16 cellular contexts compared by ENCODE assay signal in the genomic region with DNA sequence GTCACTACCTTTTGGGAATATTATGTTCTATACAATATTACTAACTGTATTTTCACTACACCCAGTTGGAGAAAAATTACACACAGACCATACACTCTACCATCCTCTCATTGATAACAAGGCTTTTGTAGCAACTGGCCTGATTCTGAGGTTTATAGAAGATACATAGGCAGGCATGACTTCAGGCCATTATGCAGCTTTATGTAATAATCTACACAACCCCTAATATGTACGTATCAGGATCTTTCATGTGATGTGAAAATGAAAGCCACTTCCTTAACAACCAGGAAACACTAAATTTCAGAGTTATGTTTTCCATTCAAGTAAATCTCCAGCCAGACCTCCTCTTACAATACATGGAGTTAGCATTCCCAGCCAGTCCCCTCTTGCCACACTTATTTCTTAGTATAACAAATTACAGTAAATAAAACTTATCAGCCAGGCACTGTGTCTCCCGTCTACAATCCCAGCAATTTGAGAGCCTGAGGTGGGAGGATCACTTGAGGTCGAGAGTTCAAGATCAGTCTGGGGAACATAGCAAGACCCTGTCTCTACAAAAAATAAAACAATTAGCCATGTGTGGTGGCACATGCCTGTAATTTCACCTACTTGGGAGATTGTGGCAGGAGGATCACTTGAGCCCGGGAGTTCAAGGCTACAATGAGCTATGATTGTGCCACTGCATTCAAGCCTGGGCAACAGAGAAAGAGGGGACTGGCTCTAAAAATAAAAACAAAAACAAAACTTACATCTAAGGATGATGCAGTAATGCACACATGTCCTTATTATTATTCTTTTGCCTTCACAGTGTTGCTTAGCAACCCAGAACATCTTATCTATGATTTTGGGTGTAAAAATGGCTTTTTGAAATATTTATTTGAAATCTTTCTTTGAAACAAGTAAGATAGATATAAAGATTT. TPM values are rescaled to one million over a fixed set of nuclear protein-coding genes. Genes with fewer than 3 reads are reported as not detected.
DNase-seq lines count a peak whose midpoint lies in the region; ATAC-seq and TF ChIP-seq lines count a peak whose summit lies in the region.
"Had no signal": no experiment of that assay in that cellular context is flagged by ENCODE, and none has a peak within 500 bp of the region (broad histone marks: within the 10 kb centered on the region; RNA-seq: fewer than 3 reads in every experiment).

No MANE protein-coding gene starts in this region.

- peaks cover 12% of the 10 kb centered on the region for H3K4me1 Mint-ChIP-seq in activated naive CD4-positive, alpha-beta T cell treated with anti-CD3 and anti-CD28 coated beads, Interleukin-2, amount 50 U/mL, for 24 hours
- peaks cover 10% of the 10 kb centered on the region for H3K4me1 Mint-ChIP-seq in activated CD8-positive, alpha-beta T cell treated with anti-CD3 and anti-CD28 coated beads, Interleukin-2, amount 10 ng/mL, durations not matched to agents 7 days and 5 days (ENCODE audit: low read depth)
- H3K4me1 Mint-ChIP-seq in stimulated activated naive B cell treated with anti-CD40 and anti-IgM and Interleukin-4, amounts not matched to agents 10 μg/mL and 1 μg/mL and 100 μg/mL, for 72 hours: peaks cover 6 to 7% of the 10 kb centered on the region in 2 donors

- peaks cover 7% of the 10 kb centered on the region for H3K36me3 Mint-ChIP-seq in activated naive CD4-positive, alpha-beta T cell treated with anti-CD3 and anti-CD28 coated beads, Interleukin-2, amount 50 U/mL, for 24 hours
- H3K36me3 Mint-ChIP-seq in activated CD8-positive, alpha-beta T cell treated with anti-CD3 and anti-CD28 coated beads, Interleukin-2, amount 10 ng/mL, durations not matched to agents 7 days and 5 days (ENCODE audit: low read depth): peaks cover 3% of the 10 kb centered on the region
- peaks cover 6 to 7% of the 10 kb centered on the region in 2 donors for H3K36me3 Mint-ChIP-seq in stimulated activated naive B cell treated with anti-CD40 and anti-IgM and Interleukin-4, amounts not matched to agents 10 μg/mL and 1 μg/mL and 100 μg/mL, for 72 hours

- peak; percentile 80 for ATAC-seq in HG03354 (IDR thresholded peaks at IDR 0.05; ENCODE audit: poor library complexity, severe bottlenecking, unreplicated experiment)
- peak; percentile 72 for ATAC-seq in activated CD8-positive, alpha-beta T cell treated with anti-CD3 and anti-CD28 coated beads, Interleukin-2, amount 10 ng/mL, durations not matched to agents 7 days and 5 days
- ATAC-seq in stimulated activated naive B cell treated with anti-CD40 and anti-IgM and Interleukin-4, amounts not matched to agents 10 μg/mL and 1 μg/mL and 100 μg/mL, for 72 hours (replicated peaks): no peak
- ATAC-seq: heart right ventricle had no signal

- no peak for DNase-seq in activated naive CD4-positive, alpha-beta T cell treated with anti-CD3 and anti-CD28 coated beads, Interleukin-2, amount 50 U/mL, for 16 hours
- DNase-seq in activated CD8-positive, alpha-beta T cell treated with anti-CD3 and anti-CD28 coated beads, Interleukin-2, amount 10 ng/mL, durations not matched to agents 7 days and 5 days: no peak
- no peak for DNase-seq in stimulated activated naive B cell treated with anti-CD40 and anti-IgM and Interleukin-4, amounts not matched to agents 10 μg/mL and 1 μg/mL and 100 μg/mL, for 72 hours
- DNase-seq in HUDEP-2 (lab: John Stamatoyannopoulos, UW; ENCODE audit: unreplicated experiment in 76 of 76): no peak
- DNase-seq in GM20000 (ENCODE audit: low spot score): no peak
- no peak for DNase-seq in stimulated activated CD4-positive, alpha-beta T cell treated with anti-CD3 and anti-CD28 coated beads, Interleukin-12 subunit alpha, Interleukin-12 subunit beta, amount 100 ng/mL, for 4 hours
- DNase-seq: activated CD4-positive, CD25-positive, alpha-beta regulatory T cell treated with anti-CD3 and anti-CD28 coated beads, Interleukin-2, amount 50 U/mL, for 72 hours; effector memory CD4-positive, alpha-beta T cell; heart right ventricle; left ventricle myocardium inferior; NCI-H1417; NCI-H524 treated with DMSO at 0.1 percent for 48 hours; SJCRH30 had no signal

- peak overlapping the region; percentile 49 for H3K4me3 Mint-ChIP-seq in activated naive CD4-positive, alpha-beta T cell treated with anti-CD3 and anti-CD28 coated beads, Interleukin-2, amount 50 U/mL, for 24 hours
- no peak overlapping the region for H3K4me3 Mint-ChIP-seq in activated CD8-positive, alpha-beta T cell treated with anti-CD3 and anti-CD28 coated beads, Interleukin-2, amount 10 ng/mL, durations not matched to agents 7 days and 5 days
- H3K4me3 Mint-ChIP-seq in stimulated activated naive B cell treated with anti-CD40 and anti-IgM and Interleukin-4, amounts not matched to agents 10 μg/mL and 1 μg/mL and 100 μg/mL, for 72 hours: no peak overlapping the region
- H3K4me3 Mint-ChIP-seq: activated T-helper 1 cell treated with anti-CD3 and anti-CD28 coated beads, Interleukin-12 subunit alpha, Interleukin-12 subunit beta, Interleukin-2, Interleukin-4 antibody, amounts not matched to agents 30 ng/mL and 10 ng/mL and 1 ng/mL, durations not matched to agents 14 hours and 24 hours and 36 hours had no signal

- H3K9me3 Mint-ChIP-seq in activated naive CD4-positive, alpha-beta T cell treated with anti-CD3 and anti-CD28 coated beads, Interleukin-2, amount 50 U/mL, for 24 hours: peaks cover 5% of the 10 kb centered on the region
- H3K9me3 Mint-ChIP-seq in activated CD8-positive, alpha-beta T cell treated with anti-CD3 and anti-CD28 coated beads, Interleukin-2, amount 10 ng/mL, durations not matched to agents 7 days and 5 days (ENCODE audit: insufficient read depth): peaks cover 14% of the 10 kb centered on the region
- peaks cover 6% of the 10 kb centered on the region in 2 donors for H3K9me3 Mint-ChIP-seq in stimulated activated naive B cell treated with anti-CD40 and anti-IgM and Interleukin-4, amounts not matched to agents 10 μg/mL and 1 μg/mL and 100 μg/mL, for 72 hours

- CTCF ChIA-PET in activated CD8-positive, alpha-beta T cell treated with anti-CD3 and anti-CD28 coated beads, Interleukin-2, amount 10 ng/mL, durations not matched to agents 7 days and 5 days (lab: Charles Lee): interaction anchor here (1.4 kb wide), 1 partner anchor 10 kb away, joined by 4 read pairs; a partner anchor contains a TSS

- H3K27me3 Mint-ChIP-seq in activated naive CD4-positive, alpha-beta T cell treated with anti-CD3 and anti-CD28 coated beads, Interleukin-2, amount 50 U/mL, for 24 hours: no peaks in the 10 kb centered on the region
- H3K27me3 Mint-ChIP-seq in activated CD8-positive, alpha-beta T cell treated with anti-CD3 and anti-CD28 coated beads, Interleukin-2, amount 10 ng/mL, durations not matched to agents 7 days and 5 days (ENCODE audit: low read depth): no peaks in the 10 kb centered on the region
- H3K27me3 Mint-ChIP-seq in stimulated activated naive B cell treated with anti-CD40 and anti-IgM and Interleukin-4, amounts not matched to agents 10 μg/mL and 1 μg/mL and 100 μg/mL, for 72 hours: no peaks in the 10 kb centered on the region

- TF ChIP-seq CTCF in GM20000 (IDR thresholded peaks at IDR 0.05; ENCODE audit: extremely low read depth, missing control alignments): no peak

- no peak overlapping the region for H3K27ac Mint-ChIP-seq in activated naive CD4-positive, alpha-beta T cell treated with anti-CD3 and anti-CD28 coated beads, Interleukin-2, amount 50 U/mL, for 24 hours
- H3K27ac Mint-ChIP-seq in activated CD8-positive, alpha-beta T cell treated with anti-CD3 and anti-CD28 coated beads, Interleukin-2, amount 10 ng/mL, durations not matched to agents 7 days and 5 days: peak overlapping the region; percentile 15
- peak overlapping the region; percentile 21 for H3K27ac Mint-ChIP-seq in stimulated activated naive B cell treated with anti-CD40 and anti-IgM and Interleukin-4, amounts not matched to agents 10 μg/mL and 1 μg/mL and 100 μg/mL, for 72 hours
- H3K27ac Mint-ChIP-seq: activated T-helper 1 cell treated with anti-CD3 and anti-CD28 coated beads, Interleukin-12 subunit alpha, Interleukin-12 subunit beta, Interleukin-2, Interleukin-4 antibody, amounts not matched to agents 30 ng/mL and 10 ng/mL and 1 ng/mL, durations not matched to agents 14 hours and 24 hours and 36 hours had no signal

- POLR2A ChIA-PET in activated CD8-positive, alpha-beta T cell treated with anti-CD3 and anti-CD28 coated beads, Interleukin-2, amount 10 ng/mL, durations not matched to agents 7 days and 5 days (lab: Charles Lee): no interaction called here

RNA-seq across cellular contexts. Expression of a gene that starts 10.4 kb away (rescaled TPM):
- total RNA-seq in activated CD8-positive, alpha-beta T cell treated with anti-CD3 and anti-CD28 coated beads, Interleukin-2, amount 10 ng/mL, durations not matched to agents 7 days and 5 days: 100 to 1,000 TPM; 113 to 119 TPM

Comparison
In these comparisons a context has a peak if more than half of its experiments do, and no peak if none do; other contexts are left out.
1. ATAC-seq: peak in HG03354 (single experiment) and activated CD8-positive, alpha-beta T cell treated with anti-CD3 and anti-CD28 coated beads, Interleukin-2, amount 10 ng/mL, durations not matched to agents 7 days and 5 days (single experiment); none in stimulated activated naive B cell treated with anti-CD40 and anti-IgM and Interleukin-4, amounts not matched to agents 10 μg/mL and 1 μg/mL and 100 μg/mL, for 72 hours (0 of 2).